In genomic region chr12:47396902-47397663, GRCh38 we compare ENCODE assay signal across 1 cellular context.
TF ChIP-seq lines count a peak whose summit lies in the region.

No MANE protein-coding gene starts in this region.

TF ChIP-seq in IMR-90, 13 proteins besides CTCF, POLR2A, EP300 and RAD21 (continued from another document):
- no peak for TF ChIP-seq ELK1 (IDR thresholded peaks at IDR 0.05; ENCODE audit: borderline replicate concordance, low read depth, low read length)
- TF ChIP-seq NFE2L2 (IDR thresholded peaks at IDR 0.05; ENCODE audit: low read depth, low read length) = no peak
- no peak for TF ChIP-seq CHD1 (IDR thresholded peaks at IDR 0.05; ENCODE audit: low read depth, low read length)
- TF ChIP-seq RCOR1 (IDR thresholded peaks at IDR 0.05; ENCODE audit: insufficient replicate concordance, low read length) = no peak
